ENCODE assay signal across 1 cellular context in the genomic region with DNA sequence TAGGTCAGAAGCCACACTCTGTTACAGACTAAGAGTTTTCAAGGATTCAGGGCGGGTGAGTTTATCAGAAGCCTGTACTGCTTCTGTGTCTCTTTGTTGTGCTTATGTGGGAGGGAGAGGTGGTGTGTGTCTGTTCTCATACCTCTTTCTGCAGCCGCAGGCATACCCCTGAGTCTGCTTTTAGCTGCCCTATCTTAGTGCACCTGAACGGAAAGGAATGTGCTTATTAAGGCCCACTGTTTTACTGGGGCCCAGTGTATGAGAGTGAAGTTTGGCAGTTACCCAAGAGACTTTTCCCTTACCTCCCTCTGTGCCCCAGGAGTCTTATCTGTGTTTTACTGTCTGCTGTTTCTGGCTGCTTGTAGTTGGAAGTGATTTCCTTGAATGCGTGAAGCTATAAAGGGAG.
TF ChIP-seq lines count a peak whose summit lies in the region.

No MANE protein-coding gene starts in this region.

TF ChIP-seq in GM23338, 12 proteins besides CTCF, POLR2A, EP300 and RAD21:
- TF ChIP-seq, protein P1, sequence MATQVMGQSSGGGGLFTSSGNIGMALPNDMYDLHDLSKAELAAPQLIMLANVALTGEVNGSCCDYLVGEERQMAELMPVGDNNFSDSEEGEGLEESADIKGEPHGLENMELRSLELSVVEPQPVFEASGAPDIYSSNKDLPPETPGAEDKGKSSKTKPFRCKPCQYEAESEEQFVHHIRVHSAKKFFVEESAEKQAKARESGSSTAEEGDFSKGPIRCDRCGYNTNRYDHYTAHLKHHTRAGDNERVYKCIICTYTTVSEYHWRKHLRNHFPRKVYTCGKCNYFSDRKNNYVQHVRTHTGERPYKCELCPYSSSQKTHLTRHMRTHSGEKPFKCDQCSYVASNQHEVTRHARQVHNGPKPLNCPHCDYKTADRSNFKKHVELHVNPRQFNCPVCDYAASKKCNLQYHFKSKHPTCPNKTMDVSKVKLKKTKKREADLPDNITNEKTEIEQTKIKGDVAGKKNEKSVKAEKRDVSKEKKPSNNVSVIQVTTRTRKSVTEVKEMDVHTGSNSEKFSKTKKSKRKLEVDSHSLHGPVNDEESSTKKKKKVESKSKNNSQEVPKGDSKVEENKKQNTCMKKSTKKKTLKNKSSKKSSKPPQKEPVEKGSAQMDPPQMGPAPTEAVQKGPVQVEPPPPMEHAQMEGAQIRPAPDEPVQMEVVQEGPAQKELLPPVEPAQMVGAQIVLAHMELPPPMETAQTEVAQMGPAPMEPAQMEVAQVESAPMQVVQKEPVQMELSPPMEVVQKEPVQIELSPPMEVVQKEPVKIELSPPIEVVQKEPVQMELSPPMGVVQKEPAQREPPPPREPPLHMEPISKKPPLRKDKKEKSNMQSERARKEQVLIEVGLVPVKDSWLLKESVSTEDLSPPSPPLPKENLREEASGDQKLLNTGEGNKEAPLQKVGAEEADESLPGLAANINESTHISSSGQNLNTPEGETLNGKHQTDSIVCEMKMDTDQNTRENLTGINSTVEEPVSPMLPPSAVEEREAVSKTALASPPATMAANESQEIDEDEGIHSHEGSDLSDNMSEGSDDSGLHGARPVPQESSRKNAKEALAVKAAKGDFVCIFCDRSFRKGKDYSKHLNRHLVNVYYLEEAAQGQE (IDR thresholded peaks at IDR 0.05; ENCODE audit: unreplicated experiment) = no peak
- TF ChIP-seq, protein P2, sequence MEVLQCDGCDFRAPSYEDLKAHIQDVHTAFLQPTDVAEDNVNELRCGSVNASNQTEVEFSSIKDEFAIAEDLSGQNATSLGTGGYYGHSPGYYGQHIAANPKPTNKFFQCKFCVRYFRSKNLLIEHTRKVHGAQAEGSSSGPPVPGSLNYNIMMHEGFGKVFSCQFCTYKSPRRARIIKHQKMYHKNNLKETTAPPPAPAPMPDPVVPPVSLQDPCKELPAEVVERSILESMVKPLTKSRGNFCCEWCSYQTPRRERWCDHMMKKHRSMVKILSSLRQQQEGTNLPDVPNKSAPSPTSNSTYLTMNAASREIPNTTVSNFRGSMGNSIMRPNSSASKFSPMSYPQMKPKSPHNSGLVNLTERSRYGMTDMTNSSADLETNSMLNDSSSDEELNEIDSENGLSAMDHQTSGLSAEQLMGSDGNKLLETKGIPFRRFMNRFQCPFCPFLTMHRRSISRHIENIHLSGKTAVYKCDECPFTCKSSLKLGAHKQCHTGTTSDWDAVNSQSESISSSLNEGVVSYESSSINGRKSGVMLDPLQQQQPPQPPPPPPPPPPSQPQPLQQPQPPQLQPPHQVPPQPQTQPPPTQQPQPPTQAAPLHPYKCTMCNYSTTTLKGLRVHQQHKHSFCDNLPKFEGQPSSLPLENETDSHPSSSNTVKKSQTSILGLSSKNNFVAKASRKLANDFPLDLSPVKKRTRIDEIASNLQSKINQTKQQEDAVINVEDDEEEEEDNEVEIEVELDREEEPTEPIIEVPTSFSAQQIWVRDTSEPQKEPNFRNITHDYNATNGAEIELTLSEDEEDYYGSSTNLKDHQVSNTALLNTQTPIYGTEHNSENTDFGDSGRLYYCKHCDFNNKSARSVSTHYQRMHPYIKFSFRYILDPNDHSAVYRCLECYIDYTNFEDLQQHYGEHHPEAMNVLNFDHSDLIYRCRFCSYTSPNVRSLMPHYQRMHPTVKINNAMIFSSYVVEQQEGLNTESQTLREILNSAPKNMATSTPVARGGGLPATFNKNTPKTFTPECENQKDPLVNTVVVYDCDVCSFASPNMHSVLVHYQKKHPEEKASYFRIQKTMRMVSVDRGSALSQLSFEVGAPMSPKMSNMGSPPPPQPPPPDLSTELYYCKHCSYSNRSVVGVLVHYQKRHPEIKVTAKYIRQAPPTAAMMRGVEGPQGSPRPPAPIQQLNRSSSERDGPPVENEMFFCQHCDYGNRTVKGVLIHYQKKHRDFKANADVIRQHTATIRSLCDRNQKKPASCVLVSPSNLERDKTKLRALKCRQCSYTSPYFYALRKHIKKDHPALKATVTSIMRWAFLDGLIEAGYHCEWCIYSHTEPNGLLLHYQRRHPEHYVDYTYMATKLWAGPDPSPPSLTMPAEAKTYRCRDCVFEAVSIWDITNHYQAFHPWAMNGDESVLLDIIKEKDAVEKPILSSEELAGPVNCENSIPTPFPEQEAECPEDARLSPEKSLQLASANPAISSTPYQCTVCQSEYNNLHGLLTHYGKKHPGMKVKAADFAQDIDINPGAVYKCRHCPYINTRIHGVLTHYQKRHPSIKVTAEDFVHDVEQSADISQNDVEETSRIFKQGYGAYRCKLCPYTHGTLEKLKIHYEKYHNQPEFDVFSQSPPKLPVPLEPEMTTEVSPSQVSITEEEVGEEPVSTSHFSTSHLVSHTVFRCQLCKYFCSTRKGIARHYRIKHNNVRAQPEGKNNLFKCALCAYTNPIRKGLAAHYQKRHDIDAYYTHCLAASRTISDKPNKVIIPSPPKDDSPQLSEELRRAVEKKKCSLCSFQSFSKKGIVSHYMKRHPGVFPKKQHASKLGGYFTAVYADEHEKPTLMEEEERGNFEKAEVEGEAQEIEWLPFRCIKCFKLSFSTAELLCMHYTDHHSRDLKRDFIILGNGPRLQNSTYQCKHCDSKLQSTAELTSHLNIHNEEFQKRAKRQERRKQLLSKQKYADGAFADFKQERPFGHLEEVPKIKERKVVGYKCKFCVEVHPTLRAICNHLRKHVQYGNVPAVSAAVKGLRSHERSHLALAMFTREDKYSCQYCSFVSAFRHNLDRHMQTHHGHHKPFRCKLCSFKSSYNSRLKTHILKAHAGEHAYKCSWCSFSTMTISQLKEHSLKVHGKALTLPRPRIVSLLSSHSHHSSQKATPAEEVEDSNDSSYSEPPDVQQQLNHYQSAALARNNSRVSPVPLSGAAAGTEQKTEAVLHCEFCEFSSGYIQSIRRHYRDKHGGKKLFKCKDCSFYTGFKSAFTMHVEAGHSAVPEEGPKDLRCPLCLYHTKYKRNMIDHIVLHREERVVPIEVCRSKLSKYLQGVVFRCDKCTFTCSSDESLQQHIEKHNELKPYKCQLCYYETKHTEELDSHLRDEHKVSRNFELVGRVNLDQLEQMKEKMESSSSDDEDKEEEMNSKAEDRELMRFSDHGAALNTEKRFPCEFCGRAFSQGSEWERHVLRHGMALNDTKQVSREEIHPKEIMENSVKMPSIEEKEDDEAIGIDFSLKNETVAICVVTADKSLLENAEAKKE (CRISPR knock-in tag; IDR thresholded peaks at IDR 0.05) = no peak
- TF ChIP-seq EZH2phosphoT487 (IDR thresholded peaks at IDR 0.05; ENCODE audit: unreplicated experiment) = no peak
- TF ChIP-seq POLR2AphosphoS5 (IDR thresholded peaks at IDR 0.05; ENCODE audit: low read depth) = no peak
